ENCODE assay signal across 33 cellular contexts in the genomic region with DNA sequence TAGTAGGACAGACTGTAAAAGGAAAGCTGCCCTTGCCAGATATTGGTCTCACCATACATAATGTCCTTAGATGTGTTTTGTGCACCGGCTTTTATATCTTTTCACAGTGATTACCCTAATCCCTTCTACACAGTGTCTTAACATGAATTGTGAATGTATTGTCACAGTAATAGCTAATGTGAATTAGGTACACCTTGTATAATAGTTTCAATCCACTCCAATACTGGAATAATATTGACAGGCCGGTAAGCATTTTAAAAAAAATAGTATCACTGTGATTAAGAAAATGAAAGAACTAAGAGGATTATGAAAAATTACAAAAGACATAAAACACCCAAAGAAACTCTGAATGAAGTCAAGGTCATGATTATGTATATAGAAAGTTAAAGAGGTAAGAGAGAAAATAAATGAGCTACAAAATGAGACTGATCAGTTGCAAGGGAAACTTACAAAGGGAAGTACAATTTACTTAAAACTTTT.
"Had no signal": no experiment of that assay in that cellular context is flagged by ENCODE, and none has a peak within 500 bp of the region (broad histone marks: within the 10 kb centered on the region; RNA-seq: fewer than 3 reads in every experiment).

No MANE protein-coding gene starts in this region.

- ATAC-seq: activated naive CD4-positive, alpha-beta T cell treated with anti-CD3 and anti-CD28 coated beads, Interleukin-2, amount 50 U/mL, for 72 hours; activated naive CD8-positive, alpha-beta T cell treated with anti-CD3 and anti-CD28 coated beads, Interleukin-2, amount 50 U/mL, for 24 hours; activated T-cell treated with anti-CD3 and anti-CD28 coated beads, Interleukin-2, amount 50 U/mL, for 4 hours; activated T-cell treated with anti-CD3 and anti-CD28 coated beads, Interleukin-2, amount 50 U/mL, for 72 hours; activated T-helper 17 cell treated with anti-CD3 and anti-CD28 coated beads, Interleukin-2, amount 50 U/mL, for 72 hours; body of pancreas had no signal

- H3K27me3 ChIP-seq: adrenal gland, ascending aorta, body of pancreas, brain microvascular endothelial cell, breast epithelium, cardiac muscle cell had no signal

- DNase-seq: activated effector memory CD4-positive, alpha-beta T cell treated with anti-CD3 and anti-CD28 coated beads, Interleukin-2, amount 50 U/mL, for 16 hours; activated effector memory CD4-positive, alpha-beta T cell treated with Interleukin-2 at 50 U/mL for 16 hours; activated gamma-delta T cell; activated gamma-delta T cell treated with Interleukin-2 at 50 U/mL for 16 hours; activated naive CD4-positive, alpha-beta T cell; activated naive CD4-positive, alpha-beta T cell treated with anti-CD3 and anti-CD28 coated beads for 36 hours; activated naive CD4-positive, alpha-beta T cell treated with anti-CD3 and anti-CD28 coated beads, Interleukin-2, amount 10 ng/mL, durations not matched to agents 7 days and 5 days; activated naive CD4-positive, alpha-beta T cell treated with anti-CD3 and anti-CD28 coated beads, Interleukin-2, amount 50 U/mL, for 16 hours; activated naive CD4-positive, alpha-beta T cell treated with Interleukin-2 at 50 U/mL for 16 hours; activated naive CD8-positive, alpha-beta T cell treated with anti-CD3 and anti-CD28 coated beads for 36 hours; activated naive CD8-positive, alpha-beta T cell treated with anti-CD3 and anti-CD28 coated beads, Interleukin-2, amount 10 ng/mL, durations not matched to agents 7 days and 5 days; activated naive CD8-positive, alpha-beta T cell treated with anti-CD3 and anti-CD28 coated beads, Interleukin-2, amount 50 U/mL, for 24 hours; activated T-cell treated with anti-CD3 and anti-CD28 coated beads, Interleukin-2, amount 50 U/mL, for 4 hours; activated T-cell treated with anti-CD3 and anti-CD28 coated beads, Interleukin-2, amount 50 U/mL, for 48 hours; activated T-cell treated with anti-CD3 and anti-CD28 coated beads, Interleukin-2, amount 50 U/mL, for 72 hours; adrenal gland; amniotic stem cell; amygdala; anterior cingulate cortex; aorta; body of pancreas; brain microvascular endothelial cell; caudate nucleus; central memory CD4-positive, alpha-beta T cell; cerebellar nuclear complex had no signal

- H3K36me3 ChIP-seq: adrenal gland, brain microvascular endothelial cell, breast epithelium, cardiac muscle cell had no signal

- H3K4me1 ChIP-seq: adrenal gland, ascending aorta, body of pancreas, breast epithelium had no signal

- H3K27ac ChIP-seq: adrenal gland, ascending aorta, body of pancreas, brain microvascular endothelial cell, breast epithelium, cardiac muscle cell had no signal

- H3K9me3 ChIP-seq: adrenal gland, ascending aorta, body of pancreas, breast epithelium had no signal

- FAIRE-seq: astrocyte, bronchial epithelial cell, colon had no signal

- H3K4me3 ChIP-seq: adrenal gland, ascending aorta, body of pancreas, breast epithelium, cardiac muscle cell had no signal
